In the genomic region with DNA sequence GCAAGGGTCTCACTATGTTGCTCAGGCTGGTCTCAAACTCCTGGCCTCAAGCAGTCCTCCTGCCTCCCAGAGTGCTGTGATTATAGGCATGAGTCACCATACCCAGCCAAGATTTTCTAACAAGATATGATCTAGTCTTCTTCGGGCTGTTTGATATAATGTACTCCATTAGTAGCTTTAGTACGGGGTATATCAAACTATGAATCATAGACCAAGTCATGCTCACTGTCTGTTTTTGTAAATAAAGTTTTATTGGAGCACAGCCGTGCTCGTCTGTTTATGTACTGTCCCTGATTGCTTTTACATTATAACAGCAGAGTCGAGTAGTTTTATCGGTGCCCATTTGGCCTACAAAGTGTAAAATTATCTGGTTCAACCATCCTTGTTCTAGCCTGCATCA, we compare ENCODE assay signal across 30 cellular contexts. TPM values are rescaled to one million over a fixed set of nuclear protein-coding genes. Genes with fewer than 3 reads are reported as not detected.
DNase-seq lines count a peak whose midpoint lies in the region; ATAC-seq, FAIRE-seq and TF ChIP-seq lines count a peak whose summit lies in the region.
"Had no signal": no experiment of that assay in that cellular context is flagged by ENCODE, and none has a peak within 500 bp of the region (broad histone marks: within the 10 kb centered on the region; RNA-seq: fewer than 3 reads in every experiment).

No MANE protein-coding gene starts in this region.

- peak; percentile 64 for ATAC-seq in Panc1
- no peak for ATAC-seq in GM21447 (IDR thresholded peaks at IDR 0.05; ENCODE audit: unreplicated experiment)
- ATAC-seq in left lobe of liver, result no peak
- ATAC-seq in GM18868 (IDR thresholded peaks at IDR 0.05; ENCODE audit: unreplicated experiment), result no peak
- ATAC-seq: activated CD8-positive, alpha-beta T cell treated with anti-CD3 and anti-CD28 coated beads, Interleukin-2, amount 10 ng/mL, durations not matched to agents 7 days and 5 days; gastroesophageal sphincter; natural killer cell treated with Interleukin-12 subunit alpha and Interleukin-12 subunit beta and Interleukin-15 and Interleukin-18, amount 100 ng/mL, for 72 hours; stimulated activated memory B cell treated with anti-CD40 and anti-IgM and Interleukin-4, amounts not matched to agents 10 μg/mL and 1 μg/mL and 100 μg/mL, for 72 hours had no signal

- no peaks in the 10 kb centered on the region for H3K9me1 ChIP-seq in endothelial cell of umbilical vein (replicated peaks; ENCODE audit: control insufficient read depth, extremely low read depth, insufficient read depth, low read length)

- no peak overlapping the region for H2AFZ ChIP-seq in endothelial cell of umbilical vein (ENCODE audit: low read depth, low read length)

- H3K4me2 ChIP-seq in endothelial cell of umbilical vein (ENCODE audit: insufficient read depth, low read length), result no peak overlapping the region

- CTCF ChIA-PET in BJ (lab: Yijun Ruan, JAX), result no interaction called here
- CTCF ChIA-PET in Panc1 (lab: Charles Lee), result no interaction called here
- CTCF ChIA-PET in endothelial cell of umbilical vein (lab: Charles Lee), result interaction anchor here (0.7 to 1.6 kb wide), 3 partner anchors 9 to 747 kb away, joined by 3 to 4 read pairs (median 4); no protein-coding TSS in a partner anchor

- DNase-seq in BJ (ENCODE audit: low read depth), result peak; percentile 4
- peak; percentile 24 for DNase-seq in HFF-Myc (ENCODE audit: extremely low read depth, low read depth)
- no peak for DNase-seq in Panc1 (ENCODE audit: low read depth, low spot score)
- DNase-seq in endothelial cell of umbilical vein (ENCODE audit: low read depth, low spot score), result no peak
- DNase-seq in thyroid gland, result no peak
- no peak for DNase-seq in left lobe of liver (ENCODE audit: low spot score)
- DNase-seq: activated CD4-positive, alpha-beta T cell treated with anti-CD3 and anti-CD28 coated beads for 1 hour; activated CD8-positive, alpha-beta T cell treated with anti-CD3 and anti-CD28 coated beads, Interleukin-2, amount 10 ng/mL, durations not matched to agents 7 days and 5 days; activated gamma-delta T cell treated with Interleukin-2 at 50 U/mL for 16 hours; C1 segment of cervical spinal cord; Calu3; colonic mucosa; hypothalamus; MM.1S; NCI-H1417 treated with DMSO at 0.1 percent for 48 hours; SIG-M5; stimulated activated CD4-positive, alpha-beta T cell treated with anti-CD3 and anti-CD28 coated beads, Interleukin-4, amount 100 ng/mL, for 1 hour; T-helper 1 cell had no signal

- peak; percentile 53 for FAIRE-seq in endothelial cell of umbilical vein (lab: Jason Lieb, UNC)
- FAIRE-seq: GM19239, TTC549, urothelium cell line had no signal

- no peaks in the 10 kb centered on the region for H3K27me3 ChIP-seq in BJ (ENCODE audit: control insufficient read depth, insufficient read depth, low read length)
- H3K27me3 ChIP-seq in Panc1 (ENCODE audit: control insufficient read depth, insufficient read depth, low read length), result no peaks in the 10 kb centered on the region
- no peaks in the 10 kb centered on the region for H3K27me3 ChIP-seq in endothelial cell of umbilical vein (ENCODE audit: control insufficient read depth in 2 of 2, insufficient read depth in 2 of 2, low read length in 2 of 2)
- H3K27me3 ChIP-seq in thyroid gland, result no peaks in the 10 kb centered on the region
- H3K27me3 ChIP-seq: breast epithelium, colonic mucosa, esophagus muscularis mucosa, gastroesophageal sphincter, suprapubic skin had no signal

- H3K27ac ChIP-seq in Panc1 (ENCODE audit: low read length) (no peak overlapping the region), endothelial cell of umbilical vein (ENCODE audit: insufficient read depth, low read depth, low read length) (no peak overlapping the region), thyroid gland (no peak overlapping the region)
- H3K27ac ChIP-seq: breast epithelium, colonic mucosa, esophagus muscularis mucosa, gastroesophageal sphincter, suprapubic skin had no signal

- H3K4me1 ChIP-seq in Panc1 (ENCODE audit: control insufficient read depth, insufficient read depth, low read length) (no peaks in the 10 kb centered on the region), endothelial cell of umbilical vein (ENCODE audit: control insufficient read depth, extremely low read depth, insufficient read depth, low read length) (no peaks in the 10 kb centered on the region), thyroid gland (no peaks in the 10 kb centered on the region)
- H3K4me1 ChIP-seq: breast epithelium, colonic mucosa, esophagus muscularis mucosa, gastroesophageal sphincter, suprapubic skin had no signal

- H3K9me3 ChIP-seq in Panc1 (ENCODE audit: control insufficient read depth, insufficient read depth, low read depth, low read length) (no peaks in the 10 kb centered on the region), endothelial cell of umbilical vein (replicated peaks; ENCODE audit: control insufficient read depth, insufficient read depth, low read length) (no peaks in the 10 kb centered on the region), thyroid gland (no peaks in the 10 kb centered on the region)
- H3K9me3 ChIP-seq: breast epithelium, colonic mucosa, esophagus muscularis mucosa, gastroesophageal sphincter, suprapubic skin had no signal

- H3K9ac ChIP-seq in endothelial cell of umbilical vein (replicated peaks; ENCODE audit: extremely low read depth, insufficient read depth, low read length), result no peak overlapping the region

- POLR2A ChIA-PET in BJ (lab: Charles Lee) (no interaction called here), Panc1 (lab: Charles Lee) (interaction anchor here (0.6 kb wide), 1 partner anchor 1328 kb away, joined by 4 read pairs; no protein-coding TSS in a partner anchor), endothelial cell of umbilical vein (lab: Charles Lee) (no interaction called here)

- in situ Hi-C loops in Panc1 (cut with HindIII; ENCODE audit: low pct_unique_long_range_greater_than_20kb, low sequenced_read_pairs), result no loop called here

- BruUV-seq in Panc1 (replicated peaks; lab: Mats Ljungman, UMichigan) (no TSS peak), endothelial cell of umbilical vein (replicated peaks; lab: Mats Ljungman, UMichigan) (no TSS peak)

- H3K4me3 ChIP-seq in BJ (ENCODE audit: low read depth, low read length), result no peak overlapping the region
- no peak overlapping the region for H3K4me3 ChIP-seq in HFF-Myc (replicated peaks; ENCODE audit: low read depth, low read length)
- no peak overlapping the region for H3K4me3 ChIP-seq in Panc1 (ENCODE audit: low read depth in 2 of 2, low read length in 2 of 2)
- no peak overlapping the region for H3K4me3 ChIP-seq in endothelial cell of umbilical vein (replicated peaks in 1 of 3; ENCODE audit: insufficient read depth in 1 of 3, low read depth in 1 of 3, low read length in 3 of 3)
- H3K4me3 ChIP-seq in thyroid gland (replicated peaks in 1 of 3), result no peak overlapping the region
- H3K4me3 ChIP-seq: breast epithelium, colonic mucosa, esophagus muscularis mucosa, gastroesophageal sphincter, suprapubic skin had no signal

- dilution Hi-C loops in endothelial cell of umbilical vein (cut with MboI; ENCODE audit: extremely low pct_ligation_motif_present, low sequenced_read_pairs), result no loop called here

- intact Hi-C loops in Panc1 (cut with micrococcal nuclease; ENCODE audit: unreplicated experiment) (no loop called here), endothelial cell of umbilical vein (cut with micrococcal nuclease) (no loop called here), thyroid gland (cut with DNase I) (no loop called here)

- TF ChIP-seq CTCF in BJ (IDR thresholded peaks at IDR 0.05; ENCODE audit: insufficient read depth, low read depth, low read length), result no peak
- no peak for TF ChIP-seq CTCF in HFF-Myc (IDR thresholded peaks at IDR 0.05; ENCODE audit: low read depth, low read length, missing control alignments)
- TF ChIP-seq CTCF in Panc1 (IDR thresholded peaks at IDR 0.05), result no peak
- no peak for TF ChIP-seq CTCF in endothelial cell of umbilical vein (IDR thresholded peaks at IDR 0.05; ENCODE audit: extremely low read depth in 1 of 2, insufficient read depth in 1 of 2, low read depth in 1 of 2, low read length in 2 of 2)
- TF ChIP-seq CTCF in thyroid gland (IDR thresholded peaks at IDR 0.05), result no peak

- WGBS in thyroid gland, 2 donors, result 95 to 96% methylated on average over 6 of the region's 6 CpGs

- H4K20me1 ChIP-seq in endothelial cell of umbilical vein (replicated peaks; ENCODE audit: control insufficient read depth, extremely low read depth, insufficient read depth, low read length), result no peaks in the 10 kb centered on the region

- H3K36me3 ChIP-seq in BJ (ENCODE audit: control insufficient read depth, insufficient read depth, low read length), result peaks cover 5% of the 10 kb centered on the region
- H3K36me3 ChIP-seq in Panc1 (ENCODE audit: control insufficient read depth, insufficient read depth, low read length), result peaks cover 49% of the 10 kb centered on the region
- peaks cover 20 to 34% of the 10 kb centered on the region in 2 experiments for H3K36me3 ChIP-seq in endothelial cell of umbilical vein (ENCODE audit: control insufficient read depth in 2 of 2, extremely low read depth in 1 of 2, insufficient read depth in 2 of 2, low read length in 2 of 2)
- peaks cover 40 to 45% of the 10 kb centered on the region in 2 donors for H3K36me3 ChIP-seq in thyroid gland
- H3K36me3 ChIP-seq: colonic mucosa had no signal

- H3K79me2 ChIP-seq in endothelial cell of umbilical vein (ENCODE audit: control insufficient read depth, insufficient read depth, low read length), result no peaks in the 10 kb centered on the region

- TF ChIP-seq POLR2A in endothelial cell of umbilical vein (IDR thresholded peaks at IDR 0.05; ENCODE audit: low read depth, low read length) (no peak), thyroid gland (IDR thresholded peaks at IDR 0.05) (no peak)

TF ChIP-seq in endothelial cell of umbilical vein, 7 proteins besides CTCF, POLR2A, EP300 and RAD21:
- peak; percentile 12 for TF ChIP-seq FOS (IDR thresholded peaks at IDR 0.05; ENCODE audit: borderline replicate concordance, insufficient read depth, low read length)
- TF ChIP-seq JUN (IDR thresholded peaks at IDR 0.05; ENCODE audit: borderline replicate concordance, insufficient read depth, insufficient read length, low read depth), result no peak

RNA-seq across cellular contexts. Expression of gene GRIK4, which starts 43.9 kb away (rescaled TPM):
- polyA plus RNA-seq in BJ (2011; rRNA removed), result not detected in 2 replicates
- polyA minus RNA-seq in BJ (2011; rRNA and poly(A)+ RNA removed), result not detected in 2 replicates
- total RNA-seq in Panc1 (2021; ENCODE audit: unreplicated experiment), result 0.62 TPM
- polyA plus RNA-seq in Panc1 (2012; ENCODE audit: insufficient read length), result 0.17 TPM
- 0.74 and 1.6 TPM in 2 replicates for total RNA-seq in endothelial cell of umbilical vein
- 0.81 and 1.1 TPM in 2 replicates for polyA plus RNA-seq in endothelial cell of umbilical vein
- 0.61 and 0.71 TPM in 2 replicates for polyA plus RNA-seq in endothelial cell of umbilical vein (2011; cell fraction: cytosol; rRNA removed)
- 1.0 and 1.3 TPM in 2 replicates for polyA plus RNA-seq in endothelial cell of umbilical vein (2011; cell fraction: nucleus; rRNA removed)
- polyA plus RNA-seq in endothelial cell of umbilical vein (2012), result 0.25 and 0.54 TPM in 2 replicates
- 1.3 and 1.6 TPM in 2 replicates for polyA minus RNA-seq in endothelial cell of umbilical vein
- polyA minus RNA-seq in endothelial cell of umbilical vein (2011; cell fraction: cytosol; rRNA and poly(A)+ RNA removed), result not detected
- 1.2 and 1.4 TPM in 2 replicates for polyA minus RNA-seq in endothelial cell of umbilical vein (2011; cell fraction: nucleus; rRNA and poly(A)+ RNA removed)
- total RNA-seq in thyroid gland, result 1 to 10 TPM in 2 of 4 donors, under 1 TPM in 2; 0.54 to 3.7 (median 0.99) TPM
- 0.05 TPM for total RNA-seq in left lobe of liver
- total RNA-seq: activated CD8-positive, alpha-beta T cell treated with anti-CD3 and anti-CD28 coated beads, Interleukin-2, amount 10 ng/mL, durations not matched to agents 7 days and 5 days; Calu3; NCI-H460 had no signal

Comparison
In these comparisons a context has a peak if more than half of its experiments do, and no peak if none do; other contexts are left out.
1. DNase-seq: peak in BJ (single experiment) and HFF-Myc (single experiment); none in Panc1 (single experiment), endothelial cell of umbilical vein (single experiment), thyroid gland (0 of 2) and left lobe of liver (single experiment).